ENCODE assay signal across 8 cellular contexts in genomic region chr13:48222358-48223015, GRCh38. TPM values are rescaled to one million over a fixed set of nuclear protein-coding genes. Genes with fewer than 3 reads are reported as not detected.
A peak's percentile ranks its signal among the peaks of the same experiment; 100 is the strongest.
DNase-seq lines count a peak whose midpoint lies in the region; ATAC-seq and TF ChIP-seq lines count a peak whose summit lies in the region.

No MANE protein-coding gene starts in this region.

- H3K79me2 ChIP-seq in fibroblast of lung (ENCODE audit: control insufficient read depth, insufficient read depth, low read length), result no peaks in the 10 kb centered on the region

- H3K27me3 ChIP-seq in fibroblast of lung (ENCODE audit: control insufficient read depth, insufficient read depth, low read length) (no peaks in the 10 kb centered on the region), rectal smooth muscle tissue (ENCODE audit: control insufficient read depth, insufficient read depth, low read length) (no peaks in the 10 kb centered on the region)

- no peaks in the 10 kb centered on the region for H3K9me3 ChIP-seq in fibroblast of lung (ENCODE audit: control insufficient read depth, insufficient read depth, low read depth, low read length)

- peak overlapping the region; percentile 33 to 64 (median 48) for H3K4me3 ChIP-seq in fibroblast of lung (replicated peaks in 1 of 4; ENCODE audit: control extremely low read depth in 1 of 4, insufficient read depth in 1 of 4, low read depth in 3 of 4, low read length in 4 of 4)
- H3K4me3 ChIP-seq in rectal smooth muscle tissue (ENCODE audit: low read length), result peak overlapping the region; percentile 49

- no peak for TF ChIP-seq CTCF in fibroblast of lung (conservative IDR thresholded peaks at IDR 0.05 in 1 of 2, IDR thresholded peaks at IDR 0.05 in 1 of 2; ENCODE audit: low read depth in 1 of 2, low read length in 2 of 2)

- H3K9ac ChIP-seq in fibroblast of lung (ENCODE audit: insufficient read depth, low read length) (peak overlapping the region; percentile 39), rectal smooth muscle tissue (ENCODE audit: low read length) (no peak overlapping the region)

- ATAC-seq in HG03460 (IDR thresholded peaks at IDR 0.05; ENCODE audit: unreplicated experiment), result no peak
- ATAC-seq in HG02970 (IDR thresholded peaks at IDR 0.05; ENCODE audit: low FRiP score, unreplicated experiment), result no peak

- no peaks in the 10 kb centered on the region for H4K20me1 ChIP-seq in fibroblast of lung (ENCODE audit: control insufficient read depth, extremely low read depth, insufficient read depth, low read length)

- peak overlapping the region; percentile 64 for H3K4me2 ChIP-seq in fibroblast of lung (ENCODE audit: extremely low read depth, insufficient read depth, low read length)

- H3K4me1 ChIP-seq in fibroblast of lung (ENCODE audit: control insufficient read depth, extremely low read depth, insufficient read depth, low read length) (no peaks in the 10 kb centered on the region), rectal smooth muscle tissue (ENCODE audit: control insufficient read depth, insufficient read depth, low read length) (no peaks in the 10 kb centered on the region)

- H2AFZ ChIP-seq in fibroblast of lung (ENCODE audit: low read length), result peak overlapping the region; percentile 64

- H3K27ac ChIP-seq in fibroblast of lung (ENCODE audit: insufficient read depth, low read length), result peak overlapping the region; percentile 50
- H3K27ac ChIP-seq in rectal smooth muscle tissue (ENCODE audit: low read depth, low read length), result peak overlapping the region; percentile 63

- in situ Hi-C loops in Caki2 (cut with HindIII; ENCODE audit: low pct_unique_long_range_greater_than_20kb, low sequenced_read_pairs), result no loop called here

- H3K36me3 ChIP-seq in fibroblast of lung (ENCODE audit: control insufficient read depth, insufficient read depth, low read length) (no peaks in the 10 kb centered on the region), rectal smooth muscle tissue (ENCODE audit: control insufficient read depth, insufficient read depth, low read length) (no peaks in the 10 kb centered on the region)

- DNase-seq in Caki2 (ENCODE audit: low read depth) (peak; percentile 33), SIG-M5 treated with dmso at 0.1 percent for 504 hours (lab: John Stamatoyannopoulos, UW; ENCODE audit: unreplicated experiment) (peak; percentile 93), fibroblast of lung (ENCODE audit: low read depth in 2 of 2) (peak in 1 of 2 donors; percentile 76), retina (no peak)
- no peak for DNase-seq in activated CD4-positive, alpha-beta T cell treated with anti-CD3 and anti-CD28 coated beads for 4 hours

RNA-seq across cellular contexts. Expression of gene ITM2B, which starts 10.5 kb away (rescaled TPM):
- 179 and 207 TPM in 2 replicates for total RNA-seq in Caki2 (2014; rRNA removed; shearing (Covaris generic); ENCODE audit: low replicate concordance)
- 79.4 and 117 TPM in 2 replicates for total RNA-seq in fibroblast of lung
- 336 and 645 TPM in 2 replicates for polyA plus RNA-seq in fibroblast of lung
- 209 and 370 TPM in 2 replicates for polyA plus RNA-seq in fibroblast of lung (2012)
- 25.6 and 26.0 TPM in 2 replicates for polyA minus RNA-seq in fibroblast of lung (ENCODE audit: low replicate concordance)

Comparison
In these comparisons a context has a peak if more than half of its experiments do, and no peak if none do; other contexts are left out.
1. DNase-seq: peak in Caki2 (single experiment) and SIG-M5 treated with dmso at 0.1 percent for 504 hours (single experiment); none in retina (single experiment) and activated CD4-positive, alpha-beta T cell treated with anti-CD3 and anti-CD28 coated beads for 4 hours (0 of 2).